In genomic region chrY:9160976-9161375, GRCh38 we compare ENCODE assay signal across 8 cellular contexts.
DNase-seq lines count a peak whose midpoint lies in the region; ATAC-seq, FAIRE-seq and TF ChIP-seq lines count a peak whose summit lies in the region.
"Not testable (repeated sequence)": the region's sequence is repeated elsewhere in the genome, so short reads cannot be mapped to it uniquely, and the experiment has no call there.

No MANE protein-coding gene starts in this region.

- peaks cover 24% of the 10 kb centered on the region for H3K4me1 ChIP-seq in SJSA1 (replicated peaks)
- H3K4me1 ChIP-seq in heart right ventricle; small intestine (ENCODE audit: control insufficient read depth in 2 of 2, insufficient read depth in 1 of 2, low read depth in 1 of 2, low read length in 1 of 2); tibial nerve: not testable (repeated sequence)

- in situ Hi-C loops in Caki2 (cut with HindIII; ENCODE audit: low pct_unique_long_range_greater_than_20kb, low sequenced_read_pairs): not testable (repeated sequence)

- WGBS in heart right ventricle, 2 donors: 29 to 35% methylated on average over 3 of the region's 3 CpGs
- 44 to 50% methylated on average over 3 of the region's 3 CpGs; no CpG with 5 or more reads in 1 of the 3 donors for whole genome bisulfite sequencing in small intestine, 3 donors
- WGBS in tibial nerve, 2 donors: 35% methylated on average over 3 of the region's 3 CpGs; no CpG with 5 or more reads in 1 of the 2 donors

- FAIRE-seq in small intestine (lab: Jason Lieb, UNC): not testable (repeated sequence)

- peak in 5 of 8 donors; percentile 78 to 91 (median 86) for ATAC-seq in heart right ventricle

- not testable (repeated sequence) for H3K36me3 ChIP-seq in SJSA1; heart right ventricle; small intestine (ENCODE audit: control insufficient read depth in 2 of 2, insufficient read depth in 2 of 2, low read length in 2 of 2); tibial nerve

- peak in 1 of 2 donors; percentile 42 for TF ChIP-seq EP300 in tibial nerve (IDR thresholded peaks at IDR 0.05)

- not testable (repeated sequence) for H3K27me3 ChIP-seq in SJSA1 (replicated peaks); heart right ventricle; small intestine (ENCODE audit: control insufficient read depth in 2 of 2, insufficient read depth in 2 of 2, low read length in 2 of 2); tibial nerve

- TF ChIP-seq CTCF in fibroblast of pulmonary artery (IDR thresholded peaks at IDR 0.05; ENCODE audit: low read length, missing control alignments); heart right ventricle (IDR thresholded peaks at IDR 0.05); tibial nerve (IDR thresholded peaks at IDR 0.05): not testable (repeated sequence)

- not testable (repeated sequence) for TF ChIP-seq POLR2A in tibial nerve (IDR thresholded peaks at IDR 0.05)

- not testable (repeated sequence) for H3K4me3 ChIP-seq in SJSA1; fibroblast of pulmonary artery (replicated peaks; ENCODE audit: low read depth, low read length); heart right ventricle; small intestine (ENCODE audit: low read depth in 1 of 2, low read length in 2 of 2); tibial nerve

- intact Hi-C loops in heart right ventricle (cut with DNase I): not testable (repeated sequence)

- DNase-seq in Caki2 (ENCODE audit: low read depth) (peak; percentile 4), LHCN-M2 (ENCODE audit: low read depth) (peak; percentile 77), SJSA1 (ENCODE audit: low read depth in 1 of 2, low spot score in 2 of 2) (peak in 1 of 2 experiments; percentile 48), fibroblast of pulmonary artery (ENCODE audit: low read depth) (peak; percentile 0), heart right ventricle (peak in 1 of 2 donors; percentile 20), occipital lobe (lab: John Stamatoyannopoulos, UW) (peak; percentile 0), small intestine (peak; percentile 4), tibial nerve (ENCODE audit: low spot score in 2 of 2) (peak; percentile 13 to 54)

- not testable (repeated sequence) for H3K9me3 ChIP-seq in SJSA1 (replicated peaks); heart right ventricle; small intestine (ENCODE audit: control insufficient read depth, low read depth); tibial nerve

- H3K27ac ChIP-seq in SJSA1 (peak overlapping the region; percentile 76), heart right ventricle (peak overlapping the region in 2 of 10 donors; percentile 30 to 31), tibial nerve (peak overlapping the region in 1 of 4 donors; percentile 67)
- H3K27ac ChIP-seq in small intestine (ENCODE audit: low read depth in 1 of 2, low read length in 1 of 2): not testable (repeated sequence)
